Comparison of ENCODE assay signal across 29 cellular contexts in genomic region chr22:45770506-45770905, GRCh38.
"Had no signal": no experiment of that assay in that cellular context is flagged by ENCODE, and none has a peak within 500 bp of the region (broad histone marks: within the 10 kb centered on the region; RNA-seq: fewer than 3 reads in every experiment).

No MANE protein-coding gene starts in this region.

- H3K4me3 Mint-ChIP-seq: dendritic cell treated with granulocyte-macrophage colony-stimulating factor and Interleukin-4, amounts not matched to agents 40 ng/mL and 50 ng/mL, for 4 days; endodermal cell; mesothelial cell of epicardium; naive B cell; natural killer cell treated with Interleukin-12 subunit alpha and Interleukin-12 subunit beta and Interleukin-15 and Interleukin-18, amount 100 ng/mL, for 72 hours; neural progenitor cell; stimulated activated naive B cell treated with anti-CD40 and anti-IgM and Interleukin-4, amounts not matched to agents 10 μg/mL and 1 μg/mL and 100 μg/mL, for 72 hours; stimulated activated naive CD8-positive, alpha-beta T cell treated with anti-CD3 and anti-CD28 coated beads, Interleukin-15, Interleukin-2, amounts not matched to agents 100 ng/mL and 50 ng/mL, for 24 hours had no signal

- H3K27me3 Mint-ChIP-seq: dendritic cell treated with granulocyte-macrophage colony-stimulating factor and Interleukin-4, amounts not matched to agents 40 ng/mL and 50 ng/mL, for 4 days; naive B cell; natural killer cell treated with Interleukin-12 subunit alpha and Interleukin-12 subunit beta and Interleukin-15 and Interleukin-18, amount 100 ng/mL, for 72 hours; stimulated activated naive B cell treated with anti-CD40 and anti-IgM and Interleukin-4, amounts not matched to agents 10 μg/mL and 1 μg/mL and 100 μg/mL, for 72 hours; stimulated activated naive CD8-positive, alpha-beta T cell treated with anti-CD3 and anti-CD28 coated beads, Interleukin-15, Interleukin-2, amounts not matched to agents 100 ng/mL and 50 ng/mL, for 24 hours had no signal

- H3K9me3 Mint-ChIP-seq: dendritic cell treated with granulocyte-macrophage colony-stimulating factor and Interleukin-4, amounts not matched to agents 40 ng/mL and 50 ng/mL, for 4 days; mesothelial cell of epicardium; natural killer cell treated with Interleukin-12 subunit alpha and Interleukin-12 subunit beta and Interleukin-15 and Interleukin-18, amount 100 ng/mL, for 72 hours; stimulated activated naive B cell treated with anti-CD40 and anti-IgM and Interleukin-4, amounts not matched to agents 10 μg/mL and 1 μg/mL and 100 μg/mL, for 72 hours; stimulated activated naive CD8-positive, alpha-beta T cell treated with anti-CD3 and anti-CD28 coated beads, Interleukin-15, Interleukin-2, amounts not matched to agents 100 ng/mL and 50 ng/mL, for 24 hours had no signal

- DNase-seq: colonic mucosa; effector CD8-positive, alpha-beta T cell; endodermal cell; head of caudate nucleus; left cardiac atrium; left lung; mesenchymal stem cell; mucosa of descending colon; naive B cell; occipital lobe; pancreas; retina; right lobe of liver; small intestine; stimulated activated CD4-positive, alpha-beta T cell treated with anti-CD3 and anti-CD28 coated beads, Interleukin-15, amount 100 ng/mL, for 24 hours; stimulated activated CD4-positive, alpha-beta T cell treated with anti-CD3 and anti-CD28 coated beads, Interleukin-2, amount 100 ng/mL, for 48 hours; stimulated activated naive B cell treated with anti-CD40 and anti-IgM and Interleukin-4, amounts not matched to agents 10 μg/mL and 1 μg/mL and 100 μg/mL, for 72 hours; upper lobe of left lung; uterus had no signal

- H3K27me3 ChIP-seq: colonic mucosa, gastrocnemius medialis, left lung, neural progenitor cell, pancreas, right lobe of liver, tibial nerve, upper lobe of left lung, uterus had no signal

- H2AFZ ChIP-seq: neural progenitor cell had no signal

- FAIRE-seq: islet of Langerhans, pancreas, small intestine had no signal

- H3K4me1 ChIP-seq: colonic mucosa, left lung, pancreas, right lobe of liver, tibial nerve, uterus had no signal

- H3K4me2 ChIP-seq: neural progenitor cell had no signal

- H3K9ac ChIP-seq: neural progenitor cell had no signal

- H3K27ac ChIP-seq: colonic mucosa, epithelial cell of prostate, left lung, neural progenitor cell, pancreas, right lobe of liver, thoracic aorta, tibial nerve, upper lobe of left lung, uterus had no signal

- H3K9me3 ChIP-seq: colonic mucosa, gastrocnemius medialis, left lung, mucosa of descending colon, pancreas, right lobe of liver, thoracic aorta, upper lobe of left lung, uterus had no signal

- H3K36me3 Mint-ChIP-seq: natural killer cell treated with Interleukin-12 subunit alpha and Interleukin-12 subunit beta and Interleukin-15 and Interleukin-18, amount 100 ng/mL, for 72 hours had no signal

- H3K36me3 ChIP-seq: colonic mucosa, gastrocnemius medialis, pancreas, right lobe of liver, thoracic aorta, uterus had no signal

- H3K4me3 ChIP-seq: colonic mucosa, gastrocnemius medialis, left lung, mucosa of descending colon, neural progenitor cell, pancreas, right lobe of liver, thoracic aorta, tibial nerve, upper lobe of left lung, uterus had no signal

- H3K27ac Mint-ChIP-seq: dendritic cell treated with granulocyte-macrophage colony-stimulating factor and Interleukin-4, amounts not matched to agents 40 ng/mL and 50 ng/mL, for 4 days; endodermal cell; mesothelial cell of epicardium; naive B cell; natural killer cell treated with Interleukin-12 subunit alpha and Interleukin-12 subunit beta and Interleukin-15 and Interleukin-18, amount 100 ng/mL, for 72 hours; neural progenitor cell; stimulated activated naive B cell treated with anti-CD40 and anti-IgM and Interleukin-4, amounts not matched to agents 10 μg/mL and 1 μg/mL and 100 μg/mL, for 72 hours; stimulated activated naive CD8-positive, alpha-beta T cell treated with anti-CD3 and anti-CD28 coated beads, Interleukin-15, Interleukin-2, amounts not matched to agents 100 ng/mL and 50 ng/mL, for 24 hours had no signal
